In genomic region chr10:31030800-31031199, GRCh38 we compare ENCODE assay signal across 8 cellular contexts. TPM values are rescaled to one million over a fixed set of nuclear protein-coding genes. Genes with fewer than 3 reads are reported as not detected.
A peak's percentile ranks its signal among the peaks of the same experiment; 100 is the strongest.
DNase-seq lines count a peak whose midpoint lies in the region; ATAC-seq, FAIRE-seq and TF ChIP-seq lines count a peak whose summit lies in the region.

No MANE protein-coding gene starts in this region.

- peak overlapping the region; percentile 72 for H3K9ac ChIP-seq in HCT116 (ENCODE audit: low read length)
- H3K9ac ChIP-seq in iPS-18a (ENCODE audit: low read length) = no peak overlapping the region

- H3K9me3 Mint-ChIP-seq in activated CD4-positive, alpha-beta memory T cell treated with anti-CD3 and anti-CD28 coated beads, Interleukin-2, amount 10 ng/mL, durations not matched to agents 7 days and 5 days = peaks cover 2% of the 10 kb centered on the region
- no peaks in the 10 kb centered on the region for H3K9me3 Mint-ChIP-seq in stimulated activated effector memory CD8-positive, alpha-beta T cell treated with anti-CD3 and anti-CD28 coated beads, Interleukin-12 subunit alpha, Interleukin-12 subunit beta, amount 100 ng/mL, for 72 hours

- peak overlapping the region; percentile 23 for H2AFZ ChIP-seq in HCT116 (ENCODE audit: low read depth, low read length, poor library complexity, severe bottlenecking)

- RAD21 ChIA-PET in HCT116 (lab: Charles Lee; ENCODE audit: low non-redundant PET in 1 of 2, low total read pairs in 2 of 2, uncharacterized antibody in 2 of 2, unreplicated experiment in 2 of 2) = no interaction called here

- DNase-seq in HCT116 (ENCODE audit: low read depth, low spot score) (no peak), dermis blood vessel endothelial cell (no peak), DMS153 treated with DMSO at 0.1 percent for 48 hours (lab: John Stamatoyannopoulos, UW; ENCODE audit: unreplicated experiment) (no peak), RCC 7860 (ENCODE audit: low spot score) (no peak)
- DNase-seq in activated CD4-positive, alpha-beta memory T cell treated with anti-CD3 and anti-CD28 coated beads, Interleukin-2, amount 10 ng/mL, durations not matched to agents 7 days and 5 days = no peak
- DNase-seq in stimulated activated effector memory CD8-positive, alpha-beta T cell treated with anti-CD3 and anti-CD28 coated beads, Interleukin-12 subunit alpha, Interleukin-12 subunit beta, amount 100 ng/mL, for 72 hours (ENCODE audit: low spot score in 2 of 2) = no peak
- no peak for DNase-seq in activated effector memory CD4-positive, alpha-beta T cell treated with anti-CD3 and anti-CD28 coated beads, Interleukin-2, amount 50 U/mL, for 16 hours

- H3K9me3 ChIP-seq in HCT116 (ENCODE audit: control insufficient read depth in 1 of 2, insufficient read depth in 1 of 2, low read depth in 1 of 2, low read length in 2 of 2) = no peaks in the 10 kb centered on the region
- no peaks in the 10 kb centered on the region for H3K9me3 ChIP-seq in iPS-18a (ENCODE audit: control insufficient read depth, low read depth, low read length)

- no peaks in the 10 kb centered on the region for H3K27me3 Mint-ChIP-seq in activated CD4-positive, alpha-beta memory T cell treated with anti-CD3 and anti-CD28 coated beads, Interleukin-2, amount 10 ng/mL, durations not matched to agents 7 days and 5 days

- H3K27ac ChIP-seq in HCT116 (ENCODE audit: low read depth, low read length) = peak overlapping the region; percentile 79; the same call in 1 of the 2 replicates
- no peak overlapping the region for H3K27ac ChIP-seq in iPS-18a (ENCODE audit: low read length)

- no TSS peak for BruUV-seq in HCT116 (replicated peaks; lab: Mats Ljungman, UMichigan)

- no peak for FAIRE-seq in RCC 7860 (lab: Jason Lieb, UNC)

- no peak for TF ChIP-seq CTCF in HCT116 (IDR thresholded peaks at IDR 0.05 in 2 of 3, conservative IDR thresholded peaks at IDR 0.05 in 1 of 3; ENCODE audit: borderline replicate concordance in 1 of 3, insufficient read depth in 1 of 3, low read depth in 2 of 3, low read length in 2 of 3)

- no peak for TF ChIP-seq RAD21 in HCT116 (IDR thresholded peaks at IDR 0.05; ENCODE audit: low read depth)

- peaks cover 5% of the 10 kb centered on the region for H3K36me3 Mint-ChIP-seq in activated CD4-positive, alpha-beta memory T cell treated with anti-CD3 and anti-CD28 coated beads, Interleukin-2, amount 10 ng/mL, durations not matched to agents 7 days and 5 days (ENCODE audit: low read depth)
- peaks cover 7% of the 10 kb centered on the region for H3K36me3 Mint-ChIP-seq in stimulated activated effector memory CD8-positive, alpha-beta T cell treated with anti-CD3 and anti-CD28 coated beads, Interleukin-12 subunit alpha, Interleukin-12 subunit beta, amount 100 ng/mL, for 72 hours

- H3K4me1 ChIP-seq in HCT116 (ENCODE audit: control insufficient read depth in 1 of 2, insufficient read depth in 2 of 2, low read length in 2 of 2) (peaks cover 8 to 35% of the 10 kb centered on the region in 2 experiments), iPS-18a (ENCODE audit: control insufficient read depth, low read depth, low read length) (peaks cover 44% of the 10 kb centered on the region)

- no peak for ATAC-seq in HCT116
- no peak for ATAC-seq in stimulated activated effector memory CD8-positive, alpha-beta T cell treated with anti-CD3 and anti-CD28 coated beads, Interleukin-12 subunit alpha, Interleukin-12 subunit beta, amount 100 ng/mL, for 72 hours

- H3K36me3 ChIP-seq in HCT116 (ENCODE audit: control insufficient read depth in 1 of 2, insufficient read depth in 2 of 2, low read length in 2 of 2) (no peaks in the 10 kb centered on the region), iPS-18a (ENCODE audit: control insufficient read depth, low read depth, low read length) (no peaks in the 10 kb centered on the region)

- no peaks in the 10 kb centered on the region for H4K20me1 ChIP-seq in HCT116 (ENCODE audit: insufficient read depth)

- H3K4me3 Mint-ChIP-seq in activated CD4-positive, alpha-beta memory T cell treated with anti-CD3 and anti-CD28 coated beads, Interleukin-2, amount 10 ng/mL, durations not matched to agents 7 days and 5 days = peak overlapping the region; percentile 85
- H3K4me3 Mint-ChIP-seq in stimulated activated effector memory CD8-positive, alpha-beta T cell treated with anti-CD3 and anti-CD28 coated beads, Interleukin-12 subunit alpha, Interleukin-12 subunit beta, amount 100 ng/mL, for 72 hours = peak overlapping the region; percentile 82

- H3K4me1 Mint-ChIP-seq in activated CD4-positive, alpha-beta memory T cell treated with anti-CD3 and anti-CD28 coated beads, Interleukin-2, amount 10 ng/mL, durations not matched to agents 7 days and 5 days = peaks cover 29% of the 10 kb centered on the region
- H3K4me1 Mint-ChIP-seq in stimulated activated effector memory CD8-positive, alpha-beta T cell treated with anti-CD3 and anti-CD28 coated beads, Interleukin-12 subunit alpha, Interleukin-12 subunit beta, amount 100 ng/mL, for 72 hours = peaks cover 13% of the 10 kb centered on the region

- H3K4me2 ChIP-seq in HCT116 (ENCODE audit: low read length) = peak overlapping the region; percentile 87

- POLR2A ChIA-PET in HCT116 (lab: Charles Lee) = no interaction called here
- POLR2A ChIA-PET in activated CD4-positive, alpha-beta memory T cell treated with anti-CD3 and anti-CD28 coated beads, Interleukin-2, amount 10 ng/mL, durations not matched to agents 7 days and 5 days (lab: Charles Lee) = interaction anchor here (1.3 to 2.5 kb wide), 7 partner anchors 9 to 739 kb away, joined by 3 to 37 read pairs (median 7); no protein-coding TSS in a partner anchor

- no peaks in the 10 kb centered on the region for H3K79me2 ChIP-seq in HCT116 (ENCODE audit: insufficient read depth, low read length)

- intact Hi-C loops in HCT116 (cut with micrococcal nuclease) = loop anchor here (5.0 kb wide), 1 partner anchor 732 kb away; no protein-coding TSS in a partner anchor

- H3K9me2 ChIP-seq in HCT116 (ENCODE audit: insufficient read depth) = no peaks in the 10 kb centered on the region

- CTCF ChIA-PET in HCT116 (lab: Charles Lee) = no interaction called here
- CTCF ChIA-PET in activated CD4-positive, alpha-beta memory T cell treated with anti-CD3 and anti-CD28 coated beads, Interleukin-2, amount 10 ng/mL, durations not matched to agents 7 days and 5 days (lab: Charles Lee) = interaction anchor here (0.8 to 2.1 kb wide), 6 partner anchors 14 to 286 kb away, joined by 3 to 25 read pairs (median 9); no protein-coding TSS in a partner anchor

- no peak for TF ChIP-seq POLR2A in HCT116 (IDR thresholded peaks at IDR 0.05; ENCODE audit: borderline replicate concordance, extremely low read depth, insufficient read depth, insufficient read length)

- H3K27ac Mint-ChIP-seq in activated CD4-positive, alpha-beta memory T cell treated with anti-CD3 and anti-CD28 coated beads, Interleukin-2, amount 10 ng/mL, durations not matched to agents 7 days and 5 days = peak overlapping the region; percentile 98
- peak overlapping the region; percentile 98 for H3K27ac Mint-ChIP-seq in stimulated activated effector memory CD8-positive, alpha-beta T cell treated with anti-CD3 and anti-CD28 coated beads, Interleukin-12 subunit alpha, Interleukin-12 subunit beta, amount 100 ng/mL, for 72 hours

- H3K4me3 ChIP-seq in HCT116 (replicated peaks in 1 of 2; ENCODE audit: low read depth in 1 of 2, low read length in 2 of 2) = peak overlapping the region; percentile 57 to 65
- peak overlapping the region; percentile 91 for H3K4me3 ChIP-seq in iPS-18a (ENCODE audit: low read length)

- H3K27me3 ChIP-seq in HCT116 (ENCODE audit: insufficient read depth, low read length) (no peaks in the 10 kb centered on the region), iPS-18a (ENCODE audit: control insufficient read depth, insufficient read depth, low read length) (peaks cover 26% of the 10 kb centered on the region)

TF ChIP-seq in HCT116, 20 proteins besides CTCF, POLR2A, EP300 and RAD21 (continues in another document):
- no peak for TF ChIP-seq ATF3 (IDR thresholded peaks at IDR 0.05)
- TF ChIP-seq JUND (IDR thresholded peaks at IDR 0.05) = no peak
- TF ChIP-seq EZH2phosphoT487 (IDR thresholded peaks at IDR 0.05; ENCODE audit: borderline replicate concordance) = no peak
- no peak for TF ChIP-seq ZNF274 (IDR thresholded peaks at IDR 0.05; ENCODE audit: low read depth, low read length)
- TF ChIP-seq MAX (IDR thresholded peaks at IDR 0.05) = no peak
- TF ChIP-seq EZH2 (IDR thresholded peaks at IDR 0.05) = no peak
- no peak for TF ChIP-seq CEBPB (IDR thresholded peaks at IDR 0.05; ENCODE audit: low read depth)
- TF ChIP-seq SIN3A (IDR thresholded peaks at IDR 0.05; ENCODE audit: low read depth) = no peak
- no peak for TF ChIP-seq YY1 (IDR thresholded peaks at IDR 0.05; ENCODE audit: extremely low read depth, insufficient replicate concordance, low read depth, low read length)
- TF ChIP-seq SRF (IDR thresholded peaks at IDR 0.05; ENCODE audit: low read depth) = no peak
- TF ChIP-seq EGR1 (IDR thresholded peaks at IDR 0.05; ENCODE audit: low read depth) = no peak
- TF ChIP-seq CBX3 (IDR thresholded peaks at IDR 0.05; ENCODE audit: low read depth) = no peak
- TF ChIP-seq ZFX (IDR thresholded peaks at IDR 0.05) = no peak

RNA-seq across cellular contexts. Expression of gene ZNF438, which starts 0.9 kb away (rescaled TPM):
- total RNA-seq in HCT116 (2021; ENCODE audit: unreplicated experiment) (3.3 TPM), dermis blood vessel endothelial cell (2.6 and 3.9 TPM in 2 replicates)
- polyA plus RNA-seq in HCT116 (2012) = 2.9 and 3.5 TPM in 2 replicates
- 1 to 10 TPM; 6.3 to 6.5 TPM for total RNA-seq in activated CD4-positive, alpha-beta memory T cell treated with anti-CD3 and anti-CD28 coated beads, Interleukin-2, amount 10 ng/mL, durations not matched to agents 7 days and 5 days
